9 cellular contexts compared by ENCODE assay signal in the genomic region with DNA sequence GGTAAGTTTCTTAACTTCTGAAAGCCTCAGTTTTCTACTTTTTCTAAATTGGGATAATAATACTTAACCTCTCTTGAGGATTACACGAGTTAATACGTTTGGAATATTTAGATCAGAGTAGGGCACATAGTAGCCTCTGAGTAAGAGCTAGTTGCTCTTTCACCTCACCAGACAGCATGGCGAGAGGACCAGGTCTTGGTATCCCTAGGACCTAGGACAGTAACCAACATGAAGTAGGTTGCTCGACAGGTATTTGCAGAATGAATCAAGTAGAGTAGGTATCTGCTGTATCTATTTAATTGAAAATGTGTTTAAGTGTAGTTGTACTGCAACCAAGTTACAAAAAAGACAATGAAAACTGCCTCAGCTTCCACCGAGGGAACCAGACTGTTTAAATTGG. TPM values are rescaled to one million over a fixed set of nuclear protein-coding genes. Genes with fewer than 3 reads are reported as not detected.
DNase-seq lines count a peak whose midpoint lies in the region; FAIRE-seq and TF ChIP-seq lines count a peak whose summit lies in the region.
"Had no signal": no experiment of that assay in that cellular context is flagged by ENCODE, and none has a peak within 500 bp of the region (broad histone marks: within the 10 kb centered on the region; RNA-seq: fewer than 3 reads in every experiment).

No MANE protein-coding gene starts in this region.

- H4K8ac ChIP-seq in trophoblast cell (ENCODE audit: low read depth, low read length) = no peak overlapping the region

- no peak overlapping the region for H3K18ac ChIP-seq in trophoblast cell (ENCODE audit: low read length)

- no peak for TF ChIP-seq POLR2A in endothelial cell of umbilical vein (IDR thresholded peaks at IDR 0.05; ENCODE audit: low read depth, low read length)

- H3K4me3 ChIP-seq in OCI-LY3 (ENCODE audit: low read length) (peak overlapping the region; percentile 79), endothelial cell of umbilical vein (replicated peaks in 1 of 3; ENCODE audit: insufficient read depth in 1 of 3, low read depth in 1 of 3, low read length in 3 of 3) (peak overlapping the region in 1 of 3 experiments; percentile 79), trophoblast cell (ENCODE audit: low read depth, low read length) (no peak overlapping the region)

- no CpG with 5 or more reads among the region's 5 CpGs for WGBS in trophoblast cell (ENCODE audit: extremely low coverage, insufficient coverage, insufficient read length)

- H3K9me1 ChIP-seq in endothelial cell of umbilical vein (replicated peaks; ENCODE audit: control insufficient read depth, extremely low read depth, insufficient read depth, low read length) = no peaks in the 10 kb centered on the region

- H3K79me1 ChIP-seq in trophoblast cell (ENCODE audit: low read length) = peaks cover 8% of the 10 kb centered on the region

- H3K36me3 ChIP-seq in ES-I3 (ENCODE audit: insufficient read depth, low read length) (peaks cover 9% of the 10 kb centered on the region), OCI-LY3 (replicated peaks; ENCODE audit: low read depth, low read length) (peaks cover 26% of the 10 kb centered on the region), endothelial cell of umbilical vein (ENCODE audit: control insufficient read depth in 2 of 2, extremely low read depth in 1 of 2, insufficient read depth in 2 of 2, low read length in 2 of 2) (peaks cover 8 to 11% of the 10 kb centered on the region in 2 experiments), trophoblast cell (ENCODE audit: control insufficient read depth in 1 of 2, insufficient read depth in 2 of 2, low read length in 2 of 2) (peaks cover 7 to 16% of the 10 kb centered on the region in 2 experiments)

- H2BK12ac ChIP-seq in trophoblast cell (ENCODE audit: low read length) = no peak overlapping the region

- H2AFZ ChIP-seq in OCI-LY3 (ENCODE audit: low read depth, low read length) (no peak overlapping the region), endothelial cell of umbilical vein (ENCODE audit: low read depth, low read length) (no peak overlapping the region), trophoblast cell (ENCODE audit: insufficient read depth, low read length, poor library complexity) (no peak overlapping the region)

- peaks cover 7% of the 10 kb centered on the region for H3K4me1 ChIP-seq in ES-I3 (ENCODE audit: insufficient read depth, low read length)
- peaks cover 21% of the 10 kb centered on the region for H3K4me1 ChIP-seq in OCI-LY3 (ENCODE audit: low read length)
- peaks cover 22% of the 10 kb centered on the region for H3K4me1 ChIP-seq in endothelial cell of umbilical vein (ENCODE audit: control insufficient read depth, extremely low read depth, insufficient read depth, low read length)
- H3K4me1 ChIP-seq in trophoblast cell (ENCODE audit: control insufficient read depth in 1 of 2, insufficient read depth in 2 of 2, low read length in 2 of 2) = peaks cover 0 to 8% of the 10 kb centered on the region in 2 experiments

- peaks cover 42% of the 10 kb centered on the region for H3K79me2 ChIP-seq in OCI-LY3 (ENCODE audit: low read length)
- H3K79me2 ChIP-seq in endothelial cell of umbilical vein (ENCODE audit: control insufficient read depth, insufficient read depth, low read length) = peaks cover 34% of the 10 kb centered on the region
- H3K79me2 ChIP-seq in trophoblast cell (ENCODE audit: control insufficient read depth, insufficient read depth, low read length, poor library complexity) = peaks cover 8% of the 10 kb centered on the region

- POLR2A ChIA-PET in endothelial cell of umbilical vein (lab: Charles Lee) = no interaction called here

- BruUV-seq in endothelial cell of umbilical vein (replicated peaks; lab: Mats Ljungman, UMichigan) = no TSS peak

- H3K4me2 ChIP-seq in OCI-LY3 (ENCODE audit: low read length) = peak overlapping the region; percentile 87
- peak overlapping the region; percentile 86 for H3K4me2 ChIP-seq in endothelial cell of umbilical vein (ENCODE audit: insufficient read depth, low read length)
- H3K4me2 ChIP-seq in trophoblast cell (ENCODE audit: low read length) = peak overlapping the region; percentile 22

- H3K27ac ChIP-seq in OCI-LY3 (ENCODE audit: low read length) (no peak overlapping the region), endothelial cell of umbilical vein (ENCODE audit: insufficient read depth, low read depth, low read length) (no peak overlapping the region), trophoblast cell (ENCODE audit: low read depth, low read length) (no peak overlapping the region)

- H3K4ac ChIP-seq in trophoblast cell (ENCODE audit: low read depth, low read length) = peak overlapping the region; percentile 78

- H4K20me1 ChIP-seq in OCI-LY3 (ENCODE audit: insufficient read depth, low read length) (peaks cover 24% of the 10 kb centered on the region), endothelial cell of umbilical vein (replicated peaks; ENCODE audit: control insufficient read depth, extremely low read depth, insufficient read depth, low read length) (no peaks in the 10 kb centered on the region)

- TF ChIP-seq CTCF in OCI-LY3 (IDR thresholded peaks at IDR 0.05; ENCODE audit: low read depth, low read length) (no peak), endothelial cell of umbilical vein (IDR thresholded peaks at IDR 0.05; ENCODE audit: extremely low read depth in 1 of 2, insufficient read depth in 1 of 2, low read depth in 1 of 2, low read length in 2 of 2) (no peak)

- H3K23ac ChIP-seq in trophoblast cell (ENCODE audit: low read length) = no peak overlapping the region

- H4K12ac ChIP-seq in trophoblast cell (ENCODE audit: low read depth, low read length) = no peak overlapping the region

- DNase-seq in endothelial cell of umbilical vein (ENCODE audit: low read depth, low spot score) (no peak), trophoblast cell (no peak), NCI-H1092 treated with DMSO at 0.1 percent for 48 hours (lab: John Stamatoyannopoulos, UW) (no peak), NCI-H1105 (lab: John Stamatoyannopoulos, UW) (no peak), NCI-H1930 (lab: John Stamatoyannopoulos, UW) (no peak), T-helper 9 cell (no peak)

- H3K9me3 ChIP-seq in ES-I3 (ENCODE audit: control insufficient read depth, insufficient read depth, low read length) (no peaks in the 10 kb centered on the region), OCI-LY3 (ENCODE audit: insufficient read depth, low read length) (no peaks in the 10 kb centered on the region), endothelial cell of umbilical vein (replicated peaks; ENCODE audit: control insufficient read depth, insufficient read depth, low read length) (no peaks in the 10 kb centered on the region), trophoblast cell (ENCODE audit: insufficient read depth, low read depth, low read length) (no peaks in the 10 kb centered on the region)

- H4K91ac ChIP-seq in trophoblast cell (ENCODE audit: low read depth, low read length) = no peak overlapping the region

- FAIRE-seq in endothelial cell of umbilical vein (lab: Jason Lieb, UNC) = no peak
- FAIRE-seq: frontal cortex had no signal

- no peak overlapping the region for H2BK120ac ChIP-seq in trophoblast cell (ENCODE audit: insufficient read depth, low read length, poor library complexity)

- dilution Hi-C loops in endothelial cell of umbilical vein (cut with MboI; ENCODE audit: extremely low pct_ligation_motif_present, low sequenced_read_pairs) = no loop called here

- intact Hi-C loops in endothelial cell of umbilical vein (cut with micrococcal nuclease) = no loop called here

- H3K14ac ChIP-seq in trophoblast cell (ENCODE audit: low read length) = no peak overlapping the region

- peak overlapping the region; percentile 90; the same call in 1 of the 2 replicates for H3K9ac ChIP-seq in ES-I3 (ENCODE audit: low read depth, low read length)
- peak overlapping the region; percentile 89; the same call in 1 of the 2 replicates for H3K9ac ChIP-seq in OCI-LY3 (ENCODE audit: low read length)
- H3K9ac ChIP-seq in endothelial cell of umbilical vein (replicated peaks; ENCODE audit: extremely low read depth, insufficient read depth, low read length) = peak overlapping the region; percentile 95
- no peak overlapping the region for H3K9ac ChIP-seq in trophoblast cell (ENCODE audit: low read length)

- no peaks in the 10 kb centered on the region for H3K27me3 ChIP-seq in OCI-LY3 (ENCODE audit: low read depth, low read length)
- H3K27me3 ChIP-seq in endothelial cell of umbilical vein (ENCODE audit: control insufficient read depth in 2 of 2, insufficient read depth in 2 of 2, low read length in 2 of 2) = no peaks in the 10 kb centered on the region
- no peaks in the 10 kb centered on the region for H3K27me3 ChIP-seq in trophoblast cell (ENCODE audit: insufficient read depth, low read length)

- no peak overlapping the region for H2BK5ac ChIP-seq in trophoblast cell (ENCODE audit: low read depth, low read length, poor library complexity)

- CTCF ChIA-PET in endothelial cell of umbilical vein (lab: Charles Lee) = no interaction called here

- H2AK5ac ChIP-seq in trophoblast cell (ENCODE audit: low read length) = no peak overlapping the region

TF ChIP-seq in endothelial cell of umbilical vein, 7 proteins besides CTCF, POLR2A, EP300 and RAD21 (continues in another document):
- no peak for TF ChIP-seq JUN (IDR thresholded peaks at IDR 0.05; ENCODE audit: borderline replicate concordance, insufficient read depth, insufficient read length, low read depth)
- no peak for TF ChIP-seq FOS (IDR thresholded peaks at IDR 0.05; ENCODE audit: borderline replicate concordance, insufficient read depth, low read length)
- TF ChIP-seq GATA2 (IDR thresholded peaks at IDR 0.05; ENCODE audit: insufficient read depth, insufficient read length, low read depth, low read length) = no peak

RNA-seq across cellular contexts. Expression of a gene that starts 1.4 kb away (rescaled TPM):
- total RNA-seq in endothelial cell of umbilical vein = 23.5 and 24.6 TPM in 2 replicates
- 6.0 and 6.9 TPM in 2 replicates for polyA plus RNA-seq in endothelial cell of umbilical vein
- 10.4 and 10.6 TPM in 2 replicates for polyA plus RNA-seq in endothelial cell of umbilical vein (2011; cell fraction: cytosol; rRNA removed)
- 10.4 and 15.6 TPM in 2 replicates for polyA plus RNA-seq in endothelial cell of umbilical vein (2011; cell fraction: nucleus; rRNA removed)
- 12.1 and 16.9 TPM in 2 replicates for polyA plus RNA-seq in endothelial cell of umbilical vein (2012)
- polyA minus RNA-seq in endothelial cell of umbilical vein = 11.3 and 11.7 TPM in 2 replicates
- polyA minus RNA-seq in endothelial cell of umbilical vein (2011; cell fraction: cytosol; rRNA and poly(A)+ RNA removed) = 18.5 TPM
- 11.6 and 15.8 TPM in 2 replicates for polyA minus RNA-seq in endothelial cell of umbilical vein (2011; cell fraction: nucleus; rRNA and poly(A)+ RNA removed)
- 18.6 and 19.1 TPM in 2 replicates for polyA plus RNA-seq in trophoblast cell (2013)

RNA-seq across cellular contexts. Expression of a gene that starts 46.4 kb away (rescaled TPM):
- not detected in 2 replicates for total RNA-seq in endothelial cell of umbilical vein
- polyA plus RNA-seq in endothelial cell of umbilical vein = not detected in 2 replicates
- not detected in 2 replicates for polyA plus RNA-seq in endothelial cell of umbilical vein (2011; cell fraction: cytosol; rRNA removed)
- polyA plus RNA-seq in endothelial cell of umbilical vein (2011; cell fraction: nucleus; rRNA removed) = not detected in 2 replicates
- not detected in 2 replicates for polyA plus RNA-seq in endothelial cell of umbilical vein (2012)
- not detected in 2 replicates for polyA minus RNA-seq in endothelial cell of umbilical vein
- not detected for polyA minus RNA-seq in endothelial cell of umbilical vein (2011; cell fraction: cytosol; rRNA and poly(A)+ RNA removed)
- polyA minus RNA-seq in endothelial cell of umbilical vein (2011; cell fraction: nucleus; rRNA and poly(A)+ RNA removed) = not detected in 2 replicates
- polyA plus RNA-seq in trophoblast cell (2013) = not detected in 2 replicates

Comparison
In these comparisons a context has a peak if more than half of its experiments do, and no peak if none do; other contexts are left out.
1. H3K4me2 ChIP-seq: peak in every context shown above with its lines; median percentile 87 in OCI-LY3; 86 in endothelial cell of umbilical vein; 22 in trophoblast cell.